12 cellular contexts compared by ENCODE assay signal in genomic region chr11:132258865-132259264, GRCh38.
"Had no signal": no experiment of that assay in that cellular context is flagged by ENCODE, and none has a peak within 500 bp of the region (broad histone marks: within the 10 kb centered on the region; RNA-seq: fewer than 3 reads in every experiment).

No MANE protein-coding gene starts in this region.

- H3K9me3 ChIP-seq: colonic mucosa, gastroesophageal sphincter, ovary, tibial nerve had no signal

- H3K27ac ChIP-seq: colonic mucosa, gastroesophageal sphincter, ovary, tibial nerve had no signal

- H3K4me1 ChIP-seq: colonic mucosa, gastroesophageal sphincter, tibial nerve had no signal

- H3K4me3 ChIP-seq: colonic mucosa, gastroesophageal sphincter, ovary, tibial nerve had no signal

- H3K27me3 ChIP-seq: colonic mucosa, gastroesophageal sphincter, ovary, tibial nerve had no signal

- DNase-seq: activated CD4-positive, alpha-beta T cell treated with anti-CD3 and anti-CD28 coated beads, Interleukin-2, amount 10 ng/mL, durations not matched to agents 7 days and 5 days; activated CD4-positive, CD25-positive, alpha-beta regulatory T cell; activated naive CD4-positive, alpha-beta T cell treated with anti-CD3 and anti-CD28 coated beads, Interleukin-2, amount 50 U/mL, for 16 hours; amygdala; colonic mucosa; kidney; nephron progenitor cell; ovary; stimulated activated CD4-positive, alpha-beta T cell treated with anti-CD3 and anti-CD28 coated beads, Interleukin-4, amount 100 ng/mL, for 4 hours; T-helper 2 cell had no signal

- H3K36me3 ChIP-seq: colonic mucosa, gastroesophageal sphincter, ovary, tibial nerve had no signal
